25 cellular contexts compared by ENCODE assay signal in genomic region chr6:5146396-5146795, GRCh38.
"Had no signal": no experiment of that assay in that cellular context is flagged by ENCODE, and none has a peak within 500 bp of the region (broad histone marks: within the 10 kb centered on the region; RNA-seq: fewer than 3 reads in every experiment).

No MANE protein-coding gene starts in this region.

- H3K4me3 ChIP-seq: MG63 had no signal

- ATAC-seq: HepG2, Panc1, PC-3 had no signal

- H3K9me3 ChIP-seq: MG63, SK-N-SH had no signal

- H3K27me3 ChIP-seq: MG63 had no signal

- H3K36me3 ChIP-seq: MG63 had no signal

- DNase-seq: Karpas-422, KG1, MG63, NCI-H1092, NCI-H1105 treated with DMSO at 0.1 percent for 48 hours, NCI-H1417 treated with DMSO at 0.1 percent for 48 hours, NCI-H146, NCI-H1694 treated with DMSO at 0.1 percent for 48 hours, NCI-H1930, NCI-H2081, NCI-H2107, NCI-H2171, NCI-H226, NCI-H446, NCI-H510A, NCI-H524 treated with DMSO at 0.1 percent for 48 hours, NCI-H69, NCI-H774, PC-3, SHP77, SK-N-SH, SW 1271 had no signal

- H3K27ac ChIP-seq: RWPE1 had no signal
